ENCODE assay signal across 1 cellular context in the genomic region with DNA sequence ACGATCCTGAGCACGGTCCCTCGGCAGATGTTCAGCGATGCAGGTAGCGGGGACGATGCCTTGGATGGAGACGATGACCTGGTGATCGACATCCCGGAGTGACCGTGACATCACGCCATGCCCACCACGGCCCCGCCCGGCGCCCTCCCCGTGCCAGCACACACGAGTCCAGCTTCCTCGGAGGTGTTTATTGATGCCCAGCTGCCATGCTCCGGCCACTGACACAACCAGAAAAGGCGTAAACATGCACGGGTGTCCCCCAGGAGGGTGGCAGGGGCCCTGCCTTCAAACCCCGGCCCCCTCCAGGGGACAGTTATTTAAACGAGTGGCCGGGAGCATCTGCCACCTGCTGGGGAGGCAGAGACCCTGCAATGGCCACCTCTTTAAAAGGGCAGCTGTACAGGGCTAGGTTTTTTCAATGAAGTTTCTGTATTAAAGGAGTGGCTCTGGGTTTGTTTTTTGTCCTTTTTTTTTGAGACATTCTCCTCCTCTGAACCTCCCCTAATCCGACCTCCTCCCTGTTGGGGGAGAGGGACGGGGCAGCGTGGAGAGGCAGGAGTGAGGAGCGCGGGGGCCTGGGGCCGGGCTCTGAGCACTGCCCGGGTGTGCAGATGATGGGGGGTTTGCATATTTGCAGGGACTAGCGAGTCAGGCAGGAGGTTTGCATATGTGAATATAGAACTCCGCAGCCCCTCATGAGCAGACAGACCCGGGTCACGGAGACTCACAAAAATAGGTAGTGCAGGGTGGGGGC.
TF ChIP-seq lines count a peak whose summit lies in the region.

No MANE protein-coding gene starts in this region.

TF ChIP-seq in GM23338, 12 proteins besides CTCF, POLR2A, EP300 and RAD21 (continued from another document):
- TF ChIP-seq, protein P1, sequence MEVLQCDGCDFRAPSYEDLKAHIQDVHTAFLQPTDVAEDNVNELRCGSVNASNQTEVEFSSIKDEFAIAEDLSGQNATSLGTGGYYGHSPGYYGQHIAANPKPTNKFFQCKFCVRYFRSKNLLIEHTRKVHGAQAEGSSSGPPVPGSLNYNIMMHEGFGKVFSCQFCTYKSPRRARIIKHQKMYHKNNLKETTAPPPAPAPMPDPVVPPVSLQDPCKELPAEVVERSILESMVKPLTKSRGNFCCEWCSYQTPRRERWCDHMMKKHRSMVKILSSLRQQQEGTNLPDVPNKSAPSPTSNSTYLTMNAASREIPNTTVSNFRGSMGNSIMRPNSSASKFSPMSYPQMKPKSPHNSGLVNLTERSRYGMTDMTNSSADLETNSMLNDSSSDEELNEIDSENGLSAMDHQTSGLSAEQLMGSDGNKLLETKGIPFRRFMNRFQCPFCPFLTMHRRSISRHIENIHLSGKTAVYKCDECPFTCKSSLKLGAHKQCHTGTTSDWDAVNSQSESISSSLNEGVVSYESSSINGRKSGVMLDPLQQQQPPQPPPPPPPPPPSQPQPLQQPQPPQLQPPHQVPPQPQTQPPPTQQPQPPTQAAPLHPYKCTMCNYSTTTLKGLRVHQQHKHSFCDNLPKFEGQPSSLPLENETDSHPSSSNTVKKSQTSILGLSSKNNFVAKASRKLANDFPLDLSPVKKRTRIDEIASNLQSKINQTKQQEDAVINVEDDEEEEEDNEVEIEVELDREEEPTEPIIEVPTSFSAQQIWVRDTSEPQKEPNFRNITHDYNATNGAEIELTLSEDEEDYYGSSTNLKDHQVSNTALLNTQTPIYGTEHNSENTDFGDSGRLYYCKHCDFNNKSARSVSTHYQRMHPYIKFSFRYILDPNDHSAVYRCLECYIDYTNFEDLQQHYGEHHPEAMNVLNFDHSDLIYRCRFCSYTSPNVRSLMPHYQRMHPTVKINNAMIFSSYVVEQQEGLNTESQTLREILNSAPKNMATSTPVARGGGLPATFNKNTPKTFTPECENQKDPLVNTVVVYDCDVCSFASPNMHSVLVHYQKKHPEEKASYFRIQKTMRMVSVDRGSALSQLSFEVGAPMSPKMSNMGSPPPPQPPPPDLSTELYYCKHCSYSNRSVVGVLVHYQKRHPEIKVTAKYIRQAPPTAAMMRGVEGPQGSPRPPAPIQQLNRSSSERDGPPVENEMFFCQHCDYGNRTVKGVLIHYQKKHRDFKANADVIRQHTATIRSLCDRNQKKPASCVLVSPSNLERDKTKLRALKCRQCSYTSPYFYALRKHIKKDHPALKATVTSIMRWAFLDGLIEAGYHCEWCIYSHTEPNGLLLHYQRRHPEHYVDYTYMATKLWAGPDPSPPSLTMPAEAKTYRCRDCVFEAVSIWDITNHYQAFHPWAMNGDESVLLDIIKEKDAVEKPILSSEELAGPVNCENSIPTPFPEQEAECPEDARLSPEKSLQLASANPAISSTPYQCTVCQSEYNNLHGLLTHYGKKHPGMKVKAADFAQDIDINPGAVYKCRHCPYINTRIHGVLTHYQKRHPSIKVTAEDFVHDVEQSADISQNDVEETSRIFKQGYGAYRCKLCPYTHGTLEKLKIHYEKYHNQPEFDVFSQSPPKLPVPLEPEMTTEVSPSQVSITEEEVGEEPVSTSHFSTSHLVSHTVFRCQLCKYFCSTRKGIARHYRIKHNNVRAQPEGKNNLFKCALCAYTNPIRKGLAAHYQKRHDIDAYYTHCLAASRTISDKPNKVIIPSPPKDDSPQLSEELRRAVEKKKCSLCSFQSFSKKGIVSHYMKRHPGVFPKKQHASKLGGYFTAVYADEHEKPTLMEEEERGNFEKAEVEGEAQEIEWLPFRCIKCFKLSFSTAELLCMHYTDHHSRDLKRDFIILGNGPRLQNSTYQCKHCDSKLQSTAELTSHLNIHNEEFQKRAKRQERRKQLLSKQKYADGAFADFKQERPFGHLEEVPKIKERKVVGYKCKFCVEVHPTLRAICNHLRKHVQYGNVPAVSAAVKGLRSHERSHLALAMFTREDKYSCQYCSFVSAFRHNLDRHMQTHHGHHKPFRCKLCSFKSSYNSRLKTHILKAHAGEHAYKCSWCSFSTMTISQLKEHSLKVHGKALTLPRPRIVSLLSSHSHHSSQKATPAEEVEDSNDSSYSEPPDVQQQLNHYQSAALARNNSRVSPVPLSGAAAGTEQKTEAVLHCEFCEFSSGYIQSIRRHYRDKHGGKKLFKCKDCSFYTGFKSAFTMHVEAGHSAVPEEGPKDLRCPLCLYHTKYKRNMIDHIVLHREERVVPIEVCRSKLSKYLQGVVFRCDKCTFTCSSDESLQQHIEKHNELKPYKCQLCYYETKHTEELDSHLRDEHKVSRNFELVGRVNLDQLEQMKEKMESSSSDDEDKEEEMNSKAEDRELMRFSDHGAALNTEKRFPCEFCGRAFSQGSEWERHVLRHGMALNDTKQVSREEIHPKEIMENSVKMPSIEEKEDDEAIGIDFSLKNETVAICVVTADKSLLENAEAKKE (CRISPR knock-in tag; IDR thresholded peaks at IDR 0.05) = no peak
- TF ChIP-seq, protein P2, sequence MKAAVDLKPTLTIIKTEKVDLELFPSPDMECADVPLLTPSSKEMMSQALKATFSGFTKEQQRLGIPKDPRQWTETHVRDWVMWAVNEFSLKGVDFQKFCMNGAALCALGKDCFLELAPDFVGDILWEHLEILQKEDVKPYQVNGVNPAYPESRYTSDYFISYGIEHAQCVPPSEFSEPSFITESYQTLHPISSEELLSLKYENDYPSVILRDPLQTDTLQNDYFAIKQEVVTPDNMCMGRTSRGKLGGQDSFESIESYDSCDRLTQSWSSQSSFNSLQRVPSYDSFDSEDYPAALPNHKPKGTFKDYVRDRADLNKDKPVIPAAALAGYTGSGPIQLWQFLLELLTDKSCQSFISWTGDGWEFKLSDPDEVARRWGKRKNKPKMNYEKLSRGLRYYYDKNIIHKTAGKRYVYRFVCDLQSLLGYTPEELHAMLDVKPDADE (IDR thresholded peaks at IDR 0.05) = no peak
